In genomic region chr20:32231245-32231644, GRCh38 we compare ENCODE assay signal across 15 cellular contexts. TPM values are rescaled to one million over a fixed set of nuclear protein-coding genes. Genes with fewer than 3 reads are reported as not detected.
DNase-seq lines count a peak whose midpoint lies in the region; ATAC-seq, FAIRE-seq and TF ChIP-seq lines count a peak whose summit lies in the region.
"Had no signal": no experiment of that assay in that cellular context is flagged by ENCODE, and none has a peak within 500 bp of the region (broad histone marks: within the 10 kb centered on the region; RNA-seq: fewer than 3 reads in every experiment).

No MANE protein-coding gene starts in this region.

- H3K27ac Mint-ChIP-seq in activated naive CD4-positive, alpha-beta T cell treated with anti-CD3 and anti-CD28 coated beads, Interleukin-2, amount 10 ng/mL, durations not matched to agents 7 days and 5 days: peak overlapping the region; percentile 94
- peak overlapping the region; percentile 90 for H3K27ac Mint-ChIP-seq in activated B cell treated with CpG ODN at 0.5 μM for 24 hours
- H3K27ac Mint-ChIP-seq in central memory CD8-positive, alpha-beta T cell (ENCODE audit: low read depth): peak overlapping the region; percentile 99
- peak overlapping the region; percentile 98 for H3K27ac Mint-ChIP-seq in stimulated activated effector memory CD8-positive, alpha-beta T cell treated with anti-CD3 and anti-CD28 coated beads, Interleukin-12 subunit alpha, Interleukin-12 subunit beta, amount 100 ng/mL, for 72 hours

- intact Hi-C loops in activated B cell treated with CpG ODN at 0.5 μM for 24 hours (cut with micrococcal nuclease): loop anchor here (10.0 kb wide), 1 partner anchor 54 kb away; no protein-coding TSS in a partner anchor

- no peaks in the 10 kb centered on the region for H3K27me3 Mint-ChIP-seq in activated naive CD4-positive, alpha-beta T cell treated with anti-CD3 and anti-CD28 coated beads, Interleukin-2, amount 10 ng/mL, durations not matched to agents 7 days and 5 days
- no peaks in the 10 kb centered on the region for H3K27me3 Mint-ChIP-seq in activated B cell treated with CpG ODN at 0.5 μM for 24 hours
- H3K27me3 Mint-ChIP-seq in central memory CD8-positive, alpha-beta T cell: no peaks in the 10 kb centered on the region

- H3K4me1 Mint-ChIP-seq in activated naive CD4-positive, alpha-beta T cell treated with anti-CD3 and anti-CD28 coated beads, Interleukin-2, amount 10 ng/mL, durations not matched to agents 7 days and 5 days: peaks cover 25% of the 10 kb centered on the region
- peaks cover 26% of the 10 kb centered on the region for H3K4me1 Mint-ChIP-seq in activated B cell treated with CpG ODN at 0.5 μM for 24 hours
- H3K4me1 Mint-ChIP-seq in central memory CD8-positive, alpha-beta T cell: peaks cover 25% of the 10 kb centered on the region
- H3K4me1 Mint-ChIP-seq in stimulated activated effector memory CD8-positive, alpha-beta T cell treated with anti-CD3 and anti-CD28 coated beads, Interleukin-12 subunit alpha, Interleukin-12 subunit beta, amount 100 ng/mL, for 72 hours: peaks cover 44% of the 10 kb centered on the region

- CTCF ChIA-PET in activated naive CD4-positive, alpha-beta T cell treated with anti-CD3 and anti-CD28 coated beads, Interleukin-2, amount 10 ng/mL, durations not matched to agents 7 days and 5 days (lab: Charles Lee): interaction anchor here (1.1 to 2.1 kb wide), 2 partner anchors 13 to 86 kb away, joined by 3 to 6 read pairs; no protein-coding TSS in a partner anchor
- CTCF ChIA-PET in activated B cell treated with CpG ODN at 0.5 μM for 24 hours (lab: Charles Lee): no interaction called here

- ATAC-seq in activated B cell treated with CpG ODN at 0.5 μM for 24 hours (ENCODE audit: low read depth): no peak
- ATAC-seq in central memory CD8-positive, alpha-beta T cell (replicated peaks; ENCODE audit: extremely low read depth, poor library complexity, severe bottlenecking): no peak
- ATAC-seq in stimulated activated effector memory CD8-positive, alpha-beta T cell treated with anti-CD3 and anti-CD28 coated beads, Interleukin-12 subunit alpha, Interleukin-12 subunit beta, amount 100 ng/mL, for 72 hours: no peak
- ATAC-seq in HG02588 (IDR thresholded peaks at IDR 0.05; ENCODE audit: unreplicated experiment): no peak

- no peak for TF ChIP-seq CTCF in activated B cell treated with CpG ODN at 0.5 μM for 24 hours (IDR thresholded peaks at IDR 0.05)

- DNase-seq in activated naive CD4-positive, alpha-beta T cell treated with anti-CD3 and anti-CD28 coated beads, Interleukin-2, amount 10 ng/mL, durations not matched to agents 7 days and 5 days: no peak
- no peak for DNase-seq in activated naive CD4-positive, alpha-beta T cell (lab: John Stamatoyannopoulos, UW)
- DNase-seq in activated B cell treated with CpG ODN at 0.5 μM for 24 hours (no peak), GM19239 (ENCODE audit: insufficient read length, low spot score) (no peak), NCI-H1105 (lab: John Stamatoyannopoulos, UW) (no peak)
- no peak for DNase-seq in central memory CD8-positive, alpha-beta T cell (ENCODE audit: low spot score in 2 of 2)
- DNase-seq in stimulated activated effector memory CD8-positive, alpha-beta T cell treated with anti-CD3 and anti-CD28 coated beads, Interleukin-12 subunit alpha, Interleukin-12 subunit beta, amount 100 ng/mL, for 72 hours (ENCODE audit: low spot score in 2 of 2): no peak
- DNase-seq: activated CD4-positive, CD25-positive, alpha-beta regulatory T cell; colonic mucosa; foreskin melanocyte; MV-4-11; NCI-H2029 treated with DMSO at 0.1 percent for 48 hours; NCI-H510A; testis had no signal

- H3K36me3 Mint-ChIP-seq in activated naive CD4-positive, alpha-beta T cell treated with anti-CD3 and anti-CD28 coated beads, Interleukin-2, amount 10 ng/mL, durations not matched to agents 7 days and 5 days: peaks cover 61% of the 10 kb centered on the region
- peaks cover 80% of the 10 kb centered on the region for H3K36me3 Mint-ChIP-seq in activated B cell treated with CpG ODN at 0.5 μM for 24 hours (ENCODE audit: low read depth)
- peaks cover 23% of the 10 kb centered on the region for H3K36me3 Mint-ChIP-seq in central memory CD8-positive, alpha-beta T cell (ENCODE audit: insufficient read depth)
- peaks cover 94% of the 10 kb centered on the region for H3K36me3 Mint-ChIP-seq in stimulated activated effector memory CD8-positive, alpha-beta T cell treated with anti-CD3 and anti-CD28 coated beads, Interleukin-12 subunit alpha, Interleukin-12 subunit beta, amount 100 ng/mL, for 72 hours

- no peak overlapping the region for H3K4me3 Mint-ChIP-seq in activated naive CD4-positive, alpha-beta T cell treated with anti-CD3 and anti-CD28 coated beads, Interleukin-2, amount 10 ng/mL, durations not matched to agents 7 days and 5 days
- H3K4me3 Mint-ChIP-seq in activated B cell treated with CpG ODN at 0.5 μM for 24 hours: no peak overlapping the region
- no peak overlapping the region for H3K4me3 Mint-ChIP-seq in central memory CD8-positive, alpha-beta T cell
- peak overlapping the region; percentile 70 for H3K4me3 Mint-ChIP-seq in stimulated activated effector memory CD8-positive, alpha-beta T cell treated with anti-CD3 and anti-CD28 coated beads, Interleukin-12 subunit alpha, Interleukin-12 subunit beta, amount 100 ng/mL, for 72 hours

- H3K9me3 Mint-ChIP-seq in activated naive CD4-positive, alpha-beta T cell treated with anti-CD3 and anti-CD28 coated beads, Interleukin-2, amount 10 ng/mL, durations not matched to agents 7 days and 5 days: no peaks in the 10 kb centered on the region
- no peaks in the 10 kb centered on the region for H3K9me3 Mint-ChIP-seq in activated B cell treated with CpG ODN at 0.5 μM for 24 hours
- H3K9me3 Mint-ChIP-seq in central memory CD8-positive, alpha-beta T cell: no peaks in the 10 kb centered on the region
- H3K9me3 Mint-ChIP-seq in stimulated activated effector memory CD8-positive, alpha-beta T cell treated with anti-CD3 and anti-CD28 coated beads, Interleukin-12 subunit alpha, Interleukin-12 subunit beta, amount 100 ng/mL, for 72 hours: no peaks in the 10 kb centered on the region

- POLR2A ChIA-PET in activated B cell treated with CpG ODN at 0.5 μM for 24 hours (lab: Charles Lee): interaction anchor here (0.6 to 1.1 kb wide), 2 partner anchors 37 to 40 kb away, joined by 3 read pairs; no protein-coding TSS in a partner anchor

- no peak for FAIRE-seq in GM19239 (lab: Jason Lieb, UNC)

RNA-seq across cellular contexts. Expression of gene POFUT1, which starts 23.6 kb away (rescaled TPM):
- total RNA-seq in activated B cell treated with CpG ODN at 0.5 μM for 24 hours: 20.4 and 24.0 TPM in 2 replicates

RNA-seq across cellular contexts. Expression of gene PLAGL2, which starts 23.7 kb away (rescaled TPM):
- 17.3 and 17.9 TPM in 2 replicates for total RNA-seq in activated B cell treated with CpG ODN at 0.5 μM for 24 hours

RNA-seq across cellular contexts. Expression of gene KIF3B, which starts 46.2 kb away (rescaled TPM):
- 25.9 and 28.4 TPM in 2 replicates for total RNA-seq in activated B cell treated with CpG ODN at 0.5 μM for 24 hours
